ENCODE assay signal across 9 cellular contexts in genomic region chr13:103188688-103189326, GRCh38.
DNase-seq lines count a peak whose midpoint lies in the region; ATAC-seq, FAIRE-seq and TF ChIP-seq lines count a peak whose summit lies in the region.
"Had no signal": no experiment of that assay in that cellular context is flagged by ENCODE, and none has a peak within 500 bp of the region (broad histone marks: within the 10 kb centered on the region; RNA-seq: fewer than 3 reads in every experiment).

No MANE protein-coding gene starts in this region.

- ATAC-seq in GM19043 (IDR thresholded peaks at IDR 0.05; ENCODE audit: low read depth, unreplicated experiment) (peak; percentile 44), GM19023 (IDR thresholded peaks at IDR 0.05; ENCODE audit: unreplicated experiment) (no peak)

- TF ChIP-seq EP300 in Ishikawa (IDR thresholded peaks at IDR 0.05; ENCODE audit: borderline replicate concordance) (no peak), SK-N-SH (IDR thresholded peaks at IDR 0.05; ENCODE audit: borderline replicate concordance in 1 of 2, low read depth in 1 of 2, low read length in 1 of 2) (peak in 1 of 2 experiments; percentile 39; a peak in 1 of 4 replicates)

- H3K9me3 Mint-ChIP-seq in Calu3 (ENCODE audit: low read depth, unreplicated experiment): no peaks in the 10 kb centered on the region

- peak; percentile 41 for TF ChIP-seq RAD21 in Ishikawa (IDR thresholded peaks at IDR 0.05; ENCODE audit: low read depth)
- TF ChIP-seq RAD21 in SK-N-SH (IDR thresholded peaks at IDR 0.05; ENCODE audit: low read length): peak; percentile 85

- H3K27me3 Mint-ChIP-seq in Calu3 (ENCODE audit: unreplicated experiment): no peaks in the 10 kb centered on the region

- no peak overlapping the region for H3K27ac Mint-ChIP-seq in Calu3 (ENCODE audit: unreplicated experiment)

- H3K4me1 ChIP-seq in SK-N-SH (ENCODE audit: control insufficient read depth in 1 of 2, insufficient read depth in 2 of 2, low read depth in 1 of 2, low read length in 1 of 2): peaks cover 0 to 3% of the 10 kb centered on the region in 2 experiments; a peak in 1 of 4 replicates

- CTCF ChIA-PET in SK-N-SH (lab: Yijun Ruan, JAX) (interaction anchor here (0.5 to 1.6 kb wide), 25 partner anchors 12 to 1756 kb away, joined by 3 to 6 read pairs (median 3); no protein-coding TSS in a partner anchor), Calu3 (lab: Charles Lee) (interaction anchor here (0.6 to 0.7 kb wide), 2 partner anchors 31 to 82 kb away, joined by 3 to 6 read pairs; no protein-coding TSS in a partner anchor)

- TF ChIP-seq CTCF in SK-N-SH (IDR thresholded peaks at IDR 0.05) (peak; percentile 52), Calu3 (IDR thresholded peaks at IDR 0.05; ENCODE audit: unreplicated experiment) (no peak)

- no peaks in the 10 kb centered on the region for H3K36me3 ChIP-seq in SK-N-SH (replicated peaks in 1 of 2; ENCODE audit: control insufficient read depth in 1 of 2, insufficient read depth in 2 of 2, low read length in 1 of 2)

- BruUV-seq in Calu3 (replicated peaks; lab: Mats Ljungman, UMichigan): no TSS peak

- peak overlapping the region in 1 of 2 experiments; percentile 43; a peak in 1 of 4 replicates for H3K4me3 ChIP-seq in SK-N-SH (ENCODE audit: low read depth in 2 of 2, low read length in 1 of 2)
- H3K4me3 ChIP-seq: SK-N-MC had no signal

- 29% methylated on average over 3 of the region's 3 CpGs for WGBS in SK-N-SH (ENCODE audit: low lambda C conversion rate)

- H3K9me2 ChIP-seq in SK-N-SH: no peaks in the 10 kb centered on the region

- no peaks in the 10 kb centered on the region for H4K20me1 ChIP-seq in SK-N-SH (ENCODE audit: insufficient read depth)

- H3K4me2 ChIP-seq in SK-N-SH: no peak overlapping the region

- no peaks in the 10 kb centered on the region for H3K79me2 ChIP-seq in SK-N-SH (ENCODE audit: insufficient read depth)

- POLR2A ChIA-PET in SK-N-SH (lab: Yijun Ruan, JAX): no interaction called here

- peak; percentile 94 for FAIRE-seq in islet of Langerhans (lab: Jason Lieb, UNC)

- no peak overlapping the region for H3K9ac ChIP-seq in SK-N-SH

- H3K4me1 Mint-ChIP-seq in Calu3 (ENCODE audit: low read depth, unreplicated experiment): no peaks in the 10 kb centered on the region

- H3K4me3 Mint-ChIP-seq in Calu3 (ENCODE audit: low read depth, unreplicated experiment): no peak overlapping the region

- no peaks in the 10 kb centered on the region for H3K27me3 ChIP-seq in SK-N-SH (ENCODE audit: insufficient read depth)

- no peaks in the 10 kb centered on the region for H3F3A ChIP-seq in SK-N-SH (replicated peaks; ENCODE audit: insufficient read depth)

- peak overlapping the region in 1 of 2 experiments; percentile 85; a peak in 2 of 4 replicates for H3K27ac ChIP-seq in SK-N-SH (ENCODE audit: low read depth in 2 of 2, low read length in 1 of 2)
- H3K27ac ChIP-seq: SK-N-MC had no signal

- DNase-seq in SK-N-SH (peak; percentile 23), epidermal melanocyte (ENCODE audit: insufficient read length, low spot score) (no peak), Calu3 (no peak)
- DNase-seq in stimulated activated CD4-positive, alpha-beta T cell treated with anti-CD3 and anti-CD28 coated beads, Interleukin-2, amount 100 ng/mL, for 48 hours: no peak

- no peaks in the 10 kb centered on the region for H3K9me3 ChIP-seq in SK-N-SH

- no peak overlapping the region for H2AFZ ChIP-seq in SK-N-SH (ENCODE audit: low read depth)

- H3K36me3 Mint-ChIP-seq in Calu3 (ENCODE audit: insufficient read depth, unreplicated experiment): no peaks in the 10 kb centered on the region

- intact Hi-C loops in Calu3 (cut with micrococcal nuclease; ENCODE audit: unreplicated experiment): no loop called here

TF ChIP-seq in Ishikawa, 13 proteins besides CTCF, POLR2A, EP300 and RAD21 (continues in another document):
- TF ChIP-seq TEAD4 (IDR thresholded peaks at IDR 0.05) (no peak), REST (IDR thresholded peaks at IDR 0.05; ENCODE audit: low read depth) (no peak), YY1 (IDR thresholded peaks at IDR 0.05; ENCODE audit: low read depth) (no peak), NFIC (IDR thresholded peaks at IDR 0.05) (no peak), ZBTB7A (IDR thresholded peaks at IDR 0.05; ENCODE audit: low read depth) (no peak), FOXM1 (IDR thresholded peaks at IDR 0.05; ENCODE audit: borderline replicate concordance, low read depth) (no peak), EGR1 (IDR thresholded peaks at IDR 0.05) (no peak), CREB1 (IDR thresholded peaks at IDR 0.05; ENCODE audit: low read depth) (no peak)
- TF ChIP-seq, protein P1, sequence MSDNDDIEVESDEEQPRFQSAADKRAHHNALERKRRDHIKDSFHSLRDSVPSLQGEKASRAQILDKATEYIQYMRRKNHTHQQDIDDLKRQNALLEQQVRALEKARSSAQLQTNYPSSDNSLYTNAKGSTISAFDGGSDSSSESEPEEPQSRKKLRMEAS (IDR thresholded peaks at IDR 0.05): no peak

TF ChIP-seq in SK-N-SH, 30 proteins besides CTCF, POLR2A, EP300 and RAD21:
- TF ChIP-seq GATA2 (CRISPR knock-in tag; IDR thresholded peaks at IDR 0.05): no peak
- TF ChIP-seq SMC3 (IDR thresholded peaks at IDR 0.05; ENCODE audit: low read depth, low read length): peak; percentile 42; the same call in 1 of the 2 replicates
